In the genomic region with DNA sequence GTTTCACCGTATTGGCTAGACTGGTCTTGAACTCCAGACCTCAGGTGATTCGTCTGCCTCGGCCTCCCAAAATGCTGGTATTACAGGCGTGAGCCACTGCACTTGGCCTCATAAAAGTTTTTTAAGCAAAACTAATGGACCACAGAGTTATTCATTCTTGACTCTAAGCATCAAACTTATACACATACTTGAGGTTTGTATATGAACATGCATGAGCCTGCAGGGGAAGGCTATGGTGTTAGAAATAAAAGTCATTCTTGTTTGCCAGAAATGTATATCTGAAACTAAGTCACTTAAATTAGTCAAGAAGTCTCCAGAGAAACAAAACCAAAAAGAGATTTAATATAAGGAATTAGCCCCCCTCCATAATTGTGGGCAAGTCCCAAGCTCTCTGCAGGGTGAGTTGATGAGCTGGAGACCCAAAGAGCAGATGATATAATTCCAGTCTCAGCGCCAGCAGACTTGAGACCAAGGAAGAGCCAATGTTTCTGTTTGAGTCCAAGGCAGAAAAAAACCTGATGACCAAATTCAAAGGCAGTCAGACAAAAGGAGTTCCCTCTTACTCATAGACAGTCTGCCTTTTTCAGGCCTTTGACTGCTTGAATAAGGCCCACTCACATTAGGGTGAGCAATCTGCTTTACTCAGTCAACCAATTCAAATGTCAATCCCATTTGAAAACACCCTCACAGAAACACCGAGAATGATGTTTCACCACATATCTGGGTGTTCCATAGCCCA, we compare ENCODE assay signal across 28 cellular contexts.
DNase-seq lines count a peak whose midpoint lies in the region; ATAC-seq, FAIRE-seq and TF ChIP-seq lines count a peak whose summit lies in the region.
"Had no signal": no experiment of that assay in that cellular context is flagged by ENCODE, and none has a peak within 500 bp of the region (broad histone marks: within the 10 kb centered on the region; RNA-seq: fewer than 3 reads in every experiment).

No MANE protein-coding gene starts in this region.

- TF ChIP-seq CTCF in IMR-90 (conservative IDR thresholded peaks at IDR 0.05; ENCODE audit: low read depth, low read length) (no peak), GM12878 (IDR thresholded peaks at IDR 0.05 in 2 of 3, conservative IDR thresholded peaks at IDR 0.05 in 1 of 3; ENCODE audit: control insufficient read depth in 2 of 3, extremely low read depth in 1 of 3, insufficient read depth in 1 of 3, low read depth in 3 of 3, low read length in 3 of 3) (no peak), prostate gland (IDR thresholded peaks at IDR 0.05) (no peak), osteocyte (IDR thresholded peaks at IDR 0.05) (no peak)

- H3K36me3 ChIP-seq in IMR-90 (ENCODE audit: control insufficient read depth, insufficient read depth, low read length) = no peaks in the 10 kb centered on the region
- no peaks in the 10 kb centered on the region for H3K36me3 ChIP-seq in GM12878 (ENCODE audit: control insufficient read depth in 2 of 2, insufficient read depth in 2 of 2, low read length in 1 of 2)
- no peaks in the 10 kb centered on the region for H3K36me3 ChIP-seq in prostate gland
- H3K36me3 ChIP-seq: MG63, right atrium auricular region, SJSA1, transverse colon had no signal

- H2AK9ac ChIP-seq in IMR-90 (replicated peaks; ENCODE audit: low read depth, low read length, poor library complexity) = no peak overlapping the region

- BruUV-seq in IMR-90 (replicated peaks; lab: Mats Ljungman, UMichigan) (no TSS peak), GM12878 (replicated peaks; lab: Mats Ljungman, UMichigan) (no TSS peak)

- no peak overlapping the region for H3K27ac Mint-ChIP-seq in osteocyte (ENCODE audit: unreplicated experiment)
- H3K27ac Mint-ChIP-seq: activated naive CD8-positive, alpha-beta T cell treated with anti-CD3 and anti-CD28 coated beads for 36 hours; activated T-helper 17 cell treated with anti-CD3 and anti-CD28 coated beads, Interleukin-2, amount 50 U/mL, for 72 hours; IgD-negative memory B cell; stimulated activated naive CD8-positive, alpha-beta T cell treated with anti-CD3 and anti-CD28 coated beads, Interleukin-15, amount 100 ng/mL, for 72 hours had no signal

- H3K79me2 ChIP-seq in GM12878 (ENCODE audit: control insufficient read depth, insufficient read depth, low read length) = no peaks in the 10 kb centered on the region

- no peak overlapping the region for H4K91ac ChIP-seq in IMR-90 (ENCODE audit: insufficient read depth, low read depth, low read length)

- H4K5ac ChIP-seq in IMR-90 (ENCODE audit: low read depth, low read length) = no peak overlapping the region

- no peaks in the 10 kb centered on the region for H3K27me3 ChIP-seq in IMR-90 (ENCODE audit: control insufficient read depth, insufficient read depth, low read length)
- no peaks in the 10 kb centered on the region for H3K27me3 ChIP-seq in GM12878 (replicated peaks in 1 of 2; ENCODE audit: control insufficient read depth in 2 of 2, insufficient read depth in 2 of 2, low read length in 1 of 2)
- no peaks in the 10 kb centered on the region for H3K27me3 ChIP-seq in prostate gland (replicated peaks; ENCODE audit: insufficient read depth)
- H3K27me3 ChIP-seq: MG63, right atrium auricular region, SJSA1, transverse colon had no signal

- H3K4ac ChIP-seq in IMR-90 (ENCODE audit: low read depth, low read length) = no peak overlapping the region

- H3K18ac ChIP-seq in IMR-90 (ENCODE audit: low read depth, low read length) = no peak overlapping the region

- H3K36me3 Mint-ChIP-seq in osteocyte (ENCODE audit: unreplicated experiment) = no peaks in the 10 kb centered on the region
- H3K36me3 Mint-ChIP-seq: activated naive CD8-positive, alpha-beta T cell treated with anti-CD3 and anti-CD28 coated beads for 36 hours; IgD-negative memory B cell had no signal

- CTCF ChIA-PET in IMR-90 (lab: Yijun Ruan, JAX) (interaction anchor here (0.6 kb wide), 1 partner anchor 12 kb away, joined by 3 read pairs; no protein-coding TSS in a partner anchor), GM12878 (lab: Yijun Ruan, JAX) (no interaction called here)

- no peak overlapping the region for H2BK20ac ChIP-seq in IMR-90 (ENCODE audit: low read depth, low read length)

- no peak overlapping the region for H2BK120ac ChIP-seq in IMR-90 (ENCODE audit: low read depth, low read length)

- SMC1A ChIA-PET in GM12878 (lab: Charles Lee; ENCODE audit: uncharacterized antibody, unreplicated experiment) = interaction anchor here (1.3 to 9.8 kb wide), 3 partner anchors 10 to 42 kb away, joined by 3 to 64 read pairs (median 7); no protein-coding TSS in a partner anchor

- dilution Hi-C loops in IMR-90 (cut with HindIII; ENCODE audit: low sequenced_read_pairs, unreplicated experiment) = no loop called here

- H3K9me1 ChIP-seq in IMR-90 (ENCODE audit: insufficient read depth, low read length) = no peaks in the 10 kb centered on the region

- no peaks in the 10 kb centered on the region for H3K4me1 ChIP-seq in IMR-90 (ENCODE audit: control insufficient read depth, insufficient read depth, low read length)
- H3K4me1 ChIP-seq in GM12878 (ENCODE audit: control insufficient read depth, insufficient read depth, low read length) = peaks cover 3% of the 10 kb centered on the region; the same call in 1 of the 2 replicates
- no peaks in the 10 kb centered on the region for H3K4me1 ChIP-seq in prostate gland (replicated peaks)
- H3K4me1 ChIP-seq: SJSA1 had no signal

- no peak overlapping the region for H2AK5ac ChIP-seq in IMR-90 (ENCODE audit: low read depth, low read length)

- H4K20me1 ChIP-seq in IMR-90 (ENCODE audit: insufficient read depth, low read length) (no peaks in the 10 kb centered on the region), GM12878 (ENCODE audit: control insufficient read depth, insufficient read depth) (no peaks in the 10 kb centered on the region)

- TF ChIP-seq POLR2A in IMR-90 (IDR thresholded peaks at IDR 0.05; ENCODE audit: low read depth, low read length) = no peak
- no peak for TF ChIP-seq POLR2A in GM12878 (IDR thresholded peaks at IDR 0.05; ENCODE audit: low read depth, low read length)
- no peak for TF ChIP-seq POLR2A in prostate gland (IDR thresholded peaks at IDR 0.05)

- WGBS in IMR-90 (ENCODE audit: extremely low coverage in 2 of 2, insufficient read length in 1 of 2), 2 experiments = no CpG with 5 or more reads among the region's 6 CpGs
- WGBS in GM12878 (ENCODE audit: insufficient coverage, insufficient replicate concordance, low lambda C conversion rate, missing lambda C conversion rate) = 45% methylated on average over 6 of the region's 6 CpGs
- 88% methylated on average over 6 of the region's 6 CpGs for WGBS in prostate gland

- H2BK5ac ChIP-seq in IMR-90 (ENCODE audit: low read depth, low read length, poor library complexity, severe bottlenecking) = no peak overlapping the region

- no peak overlapping the region for H2BK15ac ChIP-seq in IMR-90 (ENCODE audit: low read depth, low read length)

- POLR2A ChIA-PET in IMR-90 (lab: Charles Lee; ENCODE audit: unreplicated experiment) = no interaction called here
- POLR2A ChIA-PET in GM12878 (lab: Charles Lee) = interaction anchor here (2.4 kb wide), 1 partner anchor 9 kb away, joined by 10 read pairs; no protein-coding TSS in a partner anchor

- H3K4me1 Mint-ChIP-seq in osteocyte (ENCODE audit: unreplicated experiment) = peaks cover 54% of the 10 kb centered on the region
- H3K4me1 Mint-ChIP-seq: activated naive CD8-positive, alpha-beta T cell treated with anti-CD3 and anti-CD28 coated beads for 36 hours; activated T-helper 17 cell treated with anti-CD3 and anti-CD28 coated beads, Interleukin-2, amount 50 U/mL, for 72 hours; IgD-negative memory B cell; stimulated activated naive CD8-positive, alpha-beta T cell treated with anti-CD3 and anti-CD28 coated beads, Interleukin-15, amount 100 ng/mL, for 72 hours had no signal

- H3K4me2 ChIP-seq in IMR-90 (ENCODE audit: low read depth, low read length) = no peak overlapping the region
- H3K4me2 ChIP-seq in GM12878 (ENCODE audit: control insufficient read depth, insufficient read depth) = no peak overlapping the region

- RAD21 ChIA-PET in GM12878 (lab: Charles Lee; ENCODE audit: unreplicated experiment) = no interaction called here

- no peak for FAIRE-seq in GM12878 (lab: Jason Lieb, UNC)
- FAIRE-seq: endometrium had no signal

- in situ Hi-C loops in IMR-90 (cut with MboI; ENCODE audit: low sequenced_read_pairs) = no loop called here
- in situ Hi-C loops in GM12878 (cut with MboI) = no loop called here

- H3K4me3 ChIP-seq in IMR-90 (ENCODE audit: insufficient read depth, low read depth, low read length) = no peak overlapping the region
- H3K4me3 ChIP-seq in GM12878 = no peak overlapping the region
- no peak overlapping the region for H3K4me3 ChIP-seq in skin epidermis
- no peak overlapping the region for H3K4me3 ChIP-seq in prostate gland
- H3K4me3 ChIP-seq: MG63, right atrium auricular region, SJSA1, transverse colon had no signal

- H3K56ac ChIP-seq in IMR-90 (ENCODE audit: extremely low read depth, insufficient read depth, low read length) = no peak overlapping the region

- no peaks in the 10 kb centered on the region for H3K79me1 ChIP-seq in IMR-90 (ENCODE audit: low read depth in 1 of 2, low read length in 2 of 2)

- no peaks in the 10 kb centered on the region for H3K9me3 Mint-ChIP-seq in osteocyte (ENCODE audit: unreplicated experiment)
- H3K9me3 Mint-ChIP-seq: activated naive CD8-positive, alpha-beta T cell treated with anti-CD3 and anti-CD28 coated beads for 36 hours; stimulated activated naive CD8-positive, alpha-beta T cell treated with anti-CD3 and anti-CD28 coated beads, Interleukin-15, amount 100 ng/mL, for 72 hours had no signal

- no peak for TF ChIP-seq EP300 in GM12878 (IDR thresholded peaks at IDR 0.05; ENCODE audit: borderline replicate concordance in 1 of 2, control insufficient read depth in 1 of 2, low read depth in 2 of 2, low read length in 2 of 2)

- H3K27me3 Mint-ChIP-seq in osteocyte (ENCODE audit: unreplicated experiment) = peaks cover 3% of the 10 kb centered on the region
- H3K27me3 Mint-ChIP-seq: activated naive CD8-positive, alpha-beta T cell treated with anti-CD3 and anti-CD28 coated beads for 36 hours; activated T-helper 17 cell treated with anti-CD3 and anti-CD28 coated beads, Interleukin-2, amount 50 U/mL, for 72 hours; IgD-negative memory B cell; stimulated activated naive CD8-positive, alpha-beta T cell treated with anti-CD3 and anti-CD28 coated beads, Interleukin-15, amount 100 ng/mL, for 72 hours had no signal

- H3K9me3 ChIP-seq in IMR-90 (ENCODE audit: control insufficient read depth, insufficient read depth, low read length) (no peaks in the 10 kb centered on the region), GM12878 (replicated peaks; ENCODE audit: control insufficient read depth, insufficient read depth, low read length) (no peaks in the 10 kb centered on the region; the same call in 2 of the 3 replicates), prostate gland (no peaks in the 10 kb centered on the region)
- H3K9me3 ChIP-seq: MG63, right atrium auricular region, SJSA1, transverse colon had no signal

- no peak overlapping the region for H3K23ac ChIP-seq in IMR-90 (ENCODE audit: low read depth, low read length)

- H2AFZ ChIP-seq in IMR-90 (replicated peaks; ENCODE audit: low read length, poor library complexity) = no peak overlapping the region
- H2AFZ ChIP-seq in GM12878 (ENCODE audit: control insufficient read depth, low read depth, low read length) = peak overlapping the region; percentile 5; the same call in 1 of the 2 replicates

- DNase-seq in IMR-90 (peak; percentile 18), GM12878 (ENCODE audit: low read depth, low spot score) (no peak), iris pigment epithelial cell (ENCODE audit: low read depth) (peak; percentile 42), prostate gland (ENCODE audit: low spot score) (no peak), NCI-H446 treated with DMSO at 0.1 percent for 48 hours (lab: John Stamatoyannopoulos, UW) (no peak), osteocyte (ENCODE audit: extremely low spot score, unreplicated experiment) (no peak)
- DNase-seq: activated CD4-positive, alpha-beta T cell treated with anti-CD3 and anti-CD28 coated beads for 48 hours; activated CD8-positive, alpha-beta memory T cell treated with anti-CD3 and anti-CD28 coated beads, Interleukin-2, amount 50 U/mL, for 4 hours; activated naive CD8-positive, alpha-beta T cell treated with anti-CD3 and anti-CD28 coated beads for 36 hours; cortex of kidney; GOT3; MG63; NCI-H1417 treated with DMSO at 0.1 percent for 48 hours; NCI-H2107; NCI-H524; NK-92 treated with Interleukin-12 subunit alpha and Interleukin-12 subunit beta, amount 100 ng/mL, for 24 hours; stimulated activated CD4-positive, alpha-beta T cell treated with anti-CD3 and anti-CD28 coated beads, Interleukin-12 subunit alpha, Interleukin-12 subunit beta, amount 100 ng/mL, for 4 hours; stimulated activated naive CD8-positive, alpha-beta T cell treated with anti-CD3 and anti-CD28 coated beads, Interleukin-15, amount 100 ng/mL, for 72 hours; T-helper 1 cell; transverse colon had no signal

- H3K27ac ChIP-seq in IMR-90 (ENCODE audit: insufficient read depth, low read length) (no peak overlapping the region), GM12878 (ENCODE audit: control insufficient read depth, insufficient read depth) (no peak overlapping the region), skin epidermis (peak overlapping the region in 13 of 21 experiments; percentile 12 to 89 (median 61)), prostate gland (no peak overlapping the region)
- H3K27ac ChIP-seq: C4-2B, SJSA1, transverse colon had no signal

- H4K8ac ChIP-seq in IMR-90 (ENCODE audit: low read depth in 2 of 2, low read length in 2 of 2) = no peak overlapping the region

- intact Hi-C loops in IMR-90 (cut with micrococcal nuclease) (no loop called here), GM12878 (cut with micrococcal nuclease; ENCODE audit: unreplicated experiment) (no loop called here), prostate gland (cut with DNase I) (no loop called here)

- H3K4me3 Mint-ChIP-seq in osteocyte (ENCODE audit: unreplicated experiment) = no peak overlapping the region
- H3K4me3 Mint-ChIP-seq: activated naive CD8-positive, alpha-beta T cell treated with anti-CD3 and anti-CD28 coated beads for 36 hours; activated T-helper 17 cell treated with anti-CD3 and anti-CD28 coated beads, Interleukin-2, amount 50 U/mL, for 72 hours; IgD-negative memory B cell; stimulated activated naive CD8-positive, alpha-beta T cell treated with anti-CD3 and anti-CD28 coated beads, Interleukin-15, amount 100 ng/mL, for 72 hours had no signal

- ATAC-seq in IMR-90 (ENCODE audit: low read depth) (no peak), GM12878 (peak; percentile 22; the same call in 2 of the 3 replicates), GM18511 (IDR thresholded peaks at IDR 0.05; ENCODE audit: unreplicated experiment) (no peak)
- ATAC-seq: activated T-helper 17 cell treated with anti-CD3 and anti-CD28 coated beads, Interleukin-2, amount 50 U/mL, for 72 hours; stimulated activated naive CD8-positive, alpha-beta T cell treated with anti-CD3 and anti-CD28 coated beads, Interleukin-15, amount 100 ng/mL, for 72 hours had no signal

- TF ChIP-seq RAD21 in IMR-90 (IDR thresholded peaks at IDR 0.05; ENCODE audit: low read length) (no peak), GM12878 (IDR thresholded peaks at IDR 0.05; ENCODE audit: insufficient read depth, low read depth, low read length) (no peak)

- no peak overlapping the region for H3K9ac ChIP-seq in IMR-90 (ENCODE audit: low read depth, low read length)
- H3K9ac ChIP-seq in GM12878 (ENCODE audit: control insufficient read depth, insufficient read depth, low read length) = no peak overlapping the region

- H3K14ac ChIP-seq in IMR-90 (replicated peaks; ENCODE audit: low read depth, low read length) = no peak overlapping the region

Comparison
In these comparisons a context has a peak if more than half of its experiments do, and no peak if none do; other contexts are left out.
1. DNase-seq: peak in IMR-90 (single experiment) and iris pigment epithelial cell (single experiment); none in GM12878 (single experiment), prostate gland (single experiment), NCI-H446 treated with DMSO at 0.1 percent for 48 hours (single experiment) and osteocyte (single experiment).
2. H3K27ac ChIP-seq: peak in skin epidermis (13 of 21); none in IMR-90 (single experiment), GM12878 (single experiment) and prostate gland (0 of 2).